Comparison of ENCODE assay signal across 8 cellular contexts in the genomic region with DNA sequence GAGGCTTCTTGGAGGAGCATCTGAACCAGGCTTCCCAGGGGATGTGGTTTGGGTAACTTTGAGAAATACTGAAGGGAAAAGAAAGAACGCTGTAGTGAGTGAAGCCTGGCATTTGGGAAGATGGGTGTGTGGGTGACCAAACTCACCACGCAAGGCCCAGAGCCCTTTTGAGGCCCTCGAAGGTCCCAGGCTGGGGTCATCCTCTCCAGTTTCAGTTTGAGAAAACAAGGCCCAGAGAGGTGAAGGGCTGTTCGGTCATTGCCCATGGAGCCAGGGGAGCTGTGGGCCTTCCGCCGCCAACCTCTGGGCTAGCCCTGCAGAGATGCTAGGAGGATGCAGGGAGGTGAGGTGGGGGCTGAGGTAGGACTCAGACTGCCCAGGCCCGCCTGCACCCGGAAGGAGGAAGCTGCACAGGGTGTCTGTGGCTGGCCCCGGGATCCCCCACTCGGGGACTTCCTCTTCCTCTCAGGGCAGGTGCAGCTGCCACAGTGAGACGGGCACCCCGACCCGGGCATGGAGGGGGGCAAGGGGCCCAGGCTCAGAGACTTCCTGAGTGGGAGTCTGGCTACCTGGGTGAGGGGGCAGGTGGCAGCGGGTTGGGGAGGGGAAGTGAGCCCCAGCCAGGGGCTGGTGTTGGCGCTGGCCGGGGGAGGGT. TPM values are rescaled to one million over a fixed set of nuclear protein-coding genes. Genes with fewer than 3 reads are reported as not detected.
A peak's percentile ranks its signal among the peaks of the same experiment; 100 is the strongest.
DNase-seq lines count a peak whose midpoint lies in the region; ATAC-seq, FAIRE-seq and TF ChIP-seq lines count a peak whose summit lies in the region.

A gene with protein sequence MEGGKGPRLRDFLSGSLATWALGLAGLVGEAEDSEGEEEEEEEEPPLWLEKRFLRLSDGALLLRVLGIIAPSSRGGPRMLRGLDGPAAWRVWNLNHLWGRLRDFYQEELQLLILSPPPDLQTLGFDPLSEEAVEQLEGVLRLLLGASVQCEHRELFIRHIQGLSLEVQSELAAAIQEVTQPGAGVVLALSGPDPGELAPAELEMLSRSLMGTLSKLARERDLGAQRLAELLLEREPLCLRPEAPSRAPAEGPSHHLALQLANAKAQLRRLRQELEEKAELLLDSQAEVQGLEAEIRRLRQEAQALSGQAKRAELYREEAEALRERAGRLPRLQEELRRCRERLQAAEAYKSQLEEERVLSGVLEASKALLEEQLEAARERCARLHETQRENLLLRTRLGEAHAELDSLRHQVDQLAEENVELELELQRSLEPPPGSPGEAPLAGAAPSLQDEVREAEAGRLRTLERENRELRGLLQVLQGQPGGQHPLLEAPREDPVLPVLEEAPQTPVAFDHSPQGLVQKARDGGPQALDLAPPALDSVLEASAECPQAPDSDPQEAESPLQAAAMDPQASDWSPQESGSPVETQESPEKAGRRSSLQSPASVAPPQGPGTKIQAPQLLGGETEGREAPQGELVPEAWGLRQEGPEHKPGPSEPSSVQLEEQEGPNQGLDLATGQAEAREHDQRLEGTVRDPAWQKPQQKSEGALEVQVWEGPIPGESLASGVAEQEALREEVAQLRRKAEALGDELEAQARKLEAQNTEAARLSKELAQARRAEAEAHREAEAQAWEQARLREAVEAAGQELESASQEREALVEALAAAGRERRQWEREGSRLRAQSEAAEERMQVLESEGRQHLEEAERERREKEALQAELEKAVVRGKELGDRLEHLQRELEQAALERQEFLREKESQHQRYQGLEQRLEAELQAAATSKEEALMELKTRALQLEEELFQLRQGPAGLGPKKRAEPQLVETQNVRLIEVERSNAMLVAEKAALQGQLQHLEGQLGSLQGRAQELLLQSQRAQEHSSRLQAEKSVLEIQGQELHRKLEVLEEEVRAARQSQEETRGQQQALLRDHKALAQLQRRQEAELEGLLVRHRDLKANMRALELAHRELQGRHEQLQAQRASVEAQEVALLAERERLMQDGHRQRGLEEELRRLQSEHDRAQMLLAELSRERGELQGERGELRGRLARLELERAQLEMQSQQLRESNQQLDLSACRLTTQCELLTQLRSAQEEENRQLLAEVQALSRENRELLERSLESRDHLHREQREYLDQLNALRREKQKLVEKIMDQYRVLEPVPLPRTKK (N-terminal part only) (plus strand): TSS at position 451 of the 655 bp plus-strand sequence. CDS start 63 bp downstream, at position 514.

- peak; percentile 36 for ATAC-seq in HG03520 (IDR thresholded peaks at IDR 0.05; ENCODE audit: unreplicated experiment)
- peak; percentile 83 for ATAC-seq in activated CD4-positive, CD25-positive, alpha-beta regulatory T cell treated with anti-CD3 and anti-CD28 coated beads, Interleukin-2, amount 50 U/mL, for 24 hours

- peak within 1 kb of the TSS in 1 of 59 donors; percentile 58 for H3K27ac ChIP-seq in dorsolateral prefrontal cortex

- peak; percentile 95 for FAIRE-seq in GM19239 (lab: Jason Lieb, UNC)

- H3K27me3 Mint-ChIP-seq in progenitor cell of endocrine pancreas: peaks cover 28% of the 10 kb centered on the region

- intact Hi-C loops in dorsolateral prefrontal cortex (cut with DNase I): no loop called here

- peaks cover 4% of the 10 kb centered on the region for H3K4me1 Mint-ChIP-seq in progenitor cell of endocrine pancreas (ENCODE audit: low read depth)

- no peaks in the 10 kb centered on the region for H3K9me3 Mint-ChIP-seq in progenitor cell of endocrine pancreas (ENCODE audit: low read depth)

- peak; percentile 91 for DNase-seq in GM19239 (ENCODE audit: insufficient read length, low spot score)
- peak in 2 of 10 donors; percentile 50 to 51 for DNase-seq in dorsolateral prefrontal cortex
- no peak for DNase-seq in progenitor cell of endocrine pancreas (ENCODE audit: low spot score, unreplicated experiment)
- DNase-seq in OCI-M2 (lab: John Stamatoyannopoulos, UW; ENCODE audit: unreplicated experiment): no peak
- DNase-seq in NCI-H1105 (lab: John Stamatoyannopoulos, UW): no peak
- no peak for DNase-seq in NCI-H82 treated with DMSO at 0.1 percent for 48 hours (lab: John Stamatoyannopoulos, UW; ENCODE audit: unreplicated experiment)

- TF ChIP-seq CTCF in dorsolateral prefrontal cortex (IDR thresholded peaks at IDR 0.05 in 54 of 56, conservative IDR thresholded peaks at IDR 0.05 in 2 of 56; ENCODE audit: low read depth in 1 of 56, partially characterized antibody in 56 of 56) (no peak), progenitor cell of endocrine pancreas (IDR thresholded peaks at IDR 0.05; ENCODE audit: unreplicated experiment) (no peak)

- no peak within 1 kb of the TSS for H3K27ac Mint-ChIP-seq in progenitor cell of endocrine pancreas

- peak within 1 kb of the TSS in 18 of 59 donors; percentile 1 to 42 (median 25) for H3K4me3 ChIP-seq in dorsolateral prefrontal cortex

- H3K36me3 Mint-ChIP-seq in progenitor cell of endocrine pancreas (ENCODE audit: insufficient read depth): no peaks in the 10 kb centered on the region

- H3K27me3 ChIP-seq in dorsolateral prefrontal cortex: no peaks in the 10 kb centered on the region

- peak within 1 kb of the TSS; percentile 46 for H3K4me3 Mint-ChIP-seq in progenitor cell of endocrine pancreas (ENCODE audit: low read depth)

RNA-seq across cellular contexts. Expression of the gene that starts here (rescaled TPM):
- total RNA-seq in dorsolateral prefrontal cortex (10 to 100 TPM in 97 of 120 experiments, 1 to 10 TPM in 23; 7.7 to 30.7 (median 13.8) TPM), progenitor cell of endocrine pancreas (4.3 and 6.2 TPM in 2 replicates)
